10 cellular contexts compared by ENCODE assay signal in the genomic region with DNA sequence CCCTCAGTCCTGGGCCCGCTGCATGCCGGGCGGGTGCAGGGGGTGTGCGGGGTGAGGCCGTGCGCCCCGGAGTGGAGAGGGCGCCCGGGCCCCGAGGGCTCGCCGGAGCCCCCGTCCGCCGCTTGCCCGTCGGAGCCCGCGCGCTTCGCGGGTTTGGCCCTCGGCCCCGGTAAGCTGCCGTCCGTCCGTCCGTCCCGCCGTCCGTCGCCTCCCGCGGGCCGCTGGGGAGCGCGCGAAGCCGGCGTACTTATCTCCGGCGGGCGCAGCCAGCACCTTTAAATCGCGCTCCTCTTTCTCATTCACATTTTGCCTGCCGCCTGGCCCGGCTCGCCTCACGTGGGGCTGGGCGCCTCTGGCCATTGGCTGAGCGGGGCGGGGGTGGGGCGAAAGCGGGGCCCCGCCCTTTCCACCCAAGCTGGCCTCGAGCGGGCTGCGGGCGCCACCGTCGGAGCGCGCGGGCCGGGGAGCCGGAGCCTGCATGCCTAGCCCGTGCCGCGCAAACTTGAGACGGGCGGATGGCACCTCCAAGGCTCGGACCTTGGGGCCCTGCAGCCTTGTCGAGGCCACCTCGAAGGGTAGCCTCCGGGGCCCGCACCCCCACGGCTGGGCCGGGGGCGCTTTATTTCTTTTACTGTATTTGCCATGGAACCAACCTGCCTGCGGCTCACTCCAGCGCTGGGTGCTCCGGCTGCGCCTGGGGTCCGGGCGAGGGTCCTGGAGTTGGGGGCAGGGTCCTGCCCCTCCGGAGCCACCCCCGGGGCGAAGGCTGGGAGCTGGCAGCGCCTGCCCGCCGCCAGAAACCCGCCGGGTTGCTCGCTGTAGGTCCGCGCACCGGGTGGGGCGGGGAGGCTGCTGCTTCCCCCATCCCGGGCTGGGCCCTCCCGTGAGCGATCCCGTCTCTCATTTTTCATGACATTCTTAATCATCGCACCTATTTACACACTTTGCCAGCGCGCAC. TPM values are rescaled to one million over a fixed set of nuclear protein-coding genes. Genes with fewer than 3 reads are reported as not detected.
DNase-seq lines count a peak whose midpoint lies in the region; ATAC-seq and TF ChIP-seq lines count a peak whose summit lies in the region.
"Had no signal": no experiment of that assay in that cellular context is flagged by ENCODE, and none has a peak within 500 bp of the region (broad histone marks: within the 10 kb centered on the region; RNA-seq: fewer than 3 reads in every experiment).

A gene (minus strand): TSS at position 277 of the 958 bp plus-strand sequence. CDS start 415 bp downstream, outside the sequence.

- ATAC-seq in HG02852 (IDR thresholded peaks at IDR 0.05; ENCODE audit: unreplicated experiment) (no peak), HG02885 (IDR thresholded peaks at IDR 0.05; ENCODE audit: poor library complexity, unreplicated experiment) (no peak)

- no peaks in the 10 kb centered on the region for H3K36me3 ChIP-seq in ascending aorta
- H3K36me3 ChIP-seq in testis (ENCODE audit: low read depth, missing control alignments): no peaks in the 10 kb centered on the region

- H3K4me1 ChIP-seq in ascending aorta (peaks cover 22 to 26% of the 10 kb centered on the region in 2 donors), testis (peaks cover 15% of the 10 kb centered on the region)

- H3K27ac ChIP-seq in ascending aorta (no peak within 1 kb of the TSS), testis (no peak within 1 kb of the TSS)
- H3K27ac ChIP-seq: KMS-11 had no signal

- WGBS in testis, 2 donors: 2 to 7% methylated on average over 11 to 73 of the region's 105 CpGs

- intact Hi-C loops in ascending aorta (cut with DNase I) (no loop called here), testis (cut with DNase I; ENCODE audit: low total_unique reads) (loop anchor here (10.0 kb wide), 1 partner anchor 394 kb away; no protein-coding TSS in a partner anchor)

- TF ChIP-seq POLR2A in testis (IDR thresholded peaks at IDR 0.05): no peak

- DNase-seq in DMS79 treated with DMSO at 0.1 percent for 48 hours (lab: John Stamatoyannopoulos, UW) (peak; percentile 49), NCI-H146 treated with DMSO at 0.1 percent for 48 hours (lab: John Stamatoyannopoulos, UW; ENCODE audit: unreplicated experiment) (peak; percentile 26), ascending aorta (ENCODE audit: low spot score in 2 of 2) (no peak), iPS-NIHi11 (ENCODE audit: low spot score) (peak; percentile 92), testis (peak; percentile 64), OCI-M1 (lab: John Stamatoyannopoulos, UW) (no peak)

- no peak for TF ChIP-seq CTCF in ascending aorta (IDR thresholded peaks at IDR 0.05)
- TF ChIP-seq CTCF in testis (IDR thresholded peaks at IDR 0.05): no peak

- H3K27me3 ChIP-seq in ascending aorta: peaks cover 56% of the 10 kb centered on the region
- no peaks in the 10 kb centered on the region for H3K27me3 ChIP-seq in testis

- H3K9me3 ChIP-seq in ascending aorta (no peaks in the 10 kb centered on the region), testis (no peaks in the 10 kb centered on the region)

- H3K4me3 ChIP-seq in ascending aorta (peak within 1 kb of the TSS; percentile 58 to 65), testis (peak within 1 kb of the TSS; percentile 6 to 47)

RNA-seq across cellular contexts. Expression of the gene that starts here (rescaled TPM):
- not detected for total RNA-seq in ascending aorta
- total RNA-seq in testis: under 1 TPM; 0.47 to 0.56 TPM
- polyA plus RNA-seq in testis (ENCODE audit: insufficient read depth, low read depth, low replicate concordance): 0.90 TPM
- total RNA-seq: liver had no signal
- polyA plus RNA-seq: liver had no signal

Comparison
In these comparisons a context has a peak if more than half of its experiments do, and no peak if none do; other contexts are left out.
1. Peak in DNase-seq and H3K4me3 ChIP-seq in testis; RNA of the gene not detected or under 1 TPM.
2. DNase-seq: peak in DMS79 treated with DMSO at 0.1 percent for 48 hours (single experiment), NCI-H146 treated with DMSO at 0.1 percent for 48 hours (single experiment) and iPS-NIHi11 (single experiment); none in ascending aorta (0 of 2) and OCI-M1 (single experiment).